In the genomic region with DNA sequence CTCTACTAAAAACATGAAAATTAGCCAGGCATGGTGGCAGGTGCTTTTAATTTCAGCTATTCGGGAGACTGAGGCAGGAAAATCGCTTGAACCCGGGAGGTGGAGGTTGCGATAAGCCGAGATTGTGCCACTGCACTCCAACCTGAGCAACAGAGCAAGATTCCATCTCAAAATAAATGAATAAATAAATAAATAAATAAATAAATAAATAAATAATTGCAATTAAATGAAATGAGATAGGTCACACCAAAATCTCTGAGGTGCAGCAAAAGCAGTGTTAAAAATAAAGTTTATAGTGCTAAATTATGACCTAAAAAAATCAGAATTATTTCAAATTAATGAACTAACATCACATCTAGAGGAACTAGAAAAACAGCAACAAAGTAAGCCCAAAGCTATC, we compare ENCODE assay signal across 8 cellular contexts. TPM values are rescaled to one million over a fixed set of nuclear protein-coding genes. Genes with fewer than 3 reads are reported as not detected.
"Had no signal": no experiment of that assay in that cellular context is flagged by ENCODE, and none has a peak within 500 bp of the region (broad histone marks: within the 10 kb centered on the region; RNA-seq: fewer than 3 reads in every experiment).

No MANE protein-coding gene starts in this region.

- FAIRE-seq: G401.6, GM12878, GM12891, GM12892, GM18507 had no signal

- H3K4me3 ChIP-seq: GM12878 had no signal

- ATAC-seq: GM12878 had no signal

- DNase-seq: GDM1, GF-D8 had no signal

RNA-seq across cellular contexts. Expression of a gene that starts 13.6 kb away (rescaled TPM):
- total RNA-seq: G401, GM12878 had no signal
- polyA plus RNA-seq: GM12878 had no signal
